8 cellular contexts compared by ENCODE assay signal in the genomic region with DNA sequence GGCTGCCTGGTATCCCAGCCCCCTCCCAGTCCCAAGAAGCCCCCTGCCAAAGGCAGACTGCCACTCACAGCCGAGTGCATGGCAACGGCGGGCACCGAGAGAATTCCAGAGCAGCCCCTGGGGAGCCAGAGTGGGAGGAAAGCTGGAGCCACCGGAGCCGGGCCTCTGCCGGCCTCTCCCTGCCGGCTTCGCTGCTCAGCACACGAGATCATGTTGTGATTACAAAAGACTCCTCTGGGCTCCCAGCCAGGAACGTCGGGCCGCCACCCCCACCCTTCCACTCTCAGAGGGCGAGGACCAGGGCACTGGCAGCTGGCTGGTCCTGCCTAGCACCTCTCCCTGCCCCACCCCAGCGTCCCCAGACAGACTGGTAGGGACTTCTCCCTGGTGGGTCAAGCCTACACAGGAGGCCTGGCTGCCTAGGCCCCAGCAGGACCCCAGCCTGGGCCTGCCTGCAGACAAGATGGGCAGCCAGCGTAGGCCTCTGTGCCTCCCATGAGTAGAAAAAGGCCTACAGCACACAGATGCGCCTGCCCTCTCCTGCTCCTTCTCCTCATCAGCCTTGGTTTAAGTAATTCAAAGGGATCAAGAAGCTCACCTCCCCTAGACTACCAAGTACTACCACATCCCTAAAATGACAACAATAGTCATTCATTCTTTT. TPM values are rescaled to one million over a fixed set of nuclear protein-coding genes. Genes with fewer than 3 reads are reported as not detected.
A peak's percentile ranks its signal among the peaks of the same experiment; 100 is the strongest.
DNase-seq lines count a peak whose midpoint lies in the region; ATAC-seq and TF ChIP-seq lines count a peak whose summit lies in the region.

CCDC9B (minus strand) TSS at position 200 of the 661 bp plus-strand sequence; CDS start at position 80, 120 bp downstream.

- no peaks in the 10 kb centered on the region for H4K20me1 ChIP-seq in HCT116 (ENCODE audit: insufficient read depth)

- no peak for TF ChIP-seq CTCF in HCT116 (IDR thresholded peaks at IDR 0.05 in 2 of 3, conservative IDR thresholded peaks at IDR 0.05 in 1 of 3; ENCODE audit: borderline replicate concordance in 1 of 3, insufficient read depth in 1 of 3, low read depth in 2 of 3, low read length in 2 of 3)
- TF ChIP-seq CTCF in choroid plexus epithelial cell (conservative IDR thresholded peaks at IDR 0.05; ENCODE audit: low read depth, low read length), result no peak

- RAD21 ChIA-PET in HCT116 (lab: Charles Lee; ENCODE audit: low non-redundant PET in 1 of 2, low total read pairs in 2 of 2, uncharacterized antibody in 2 of 2, unreplicated experiment in 2 of 2), result interaction anchor here (1.3 kb wide), 2 partner anchors 81 kb away, joined by 3 to 7 read pairs; no protein-coding TSS in a partner anchor

- ATAC-seq in HCT116 (peak; percentile 41), HG02852 (IDR thresholded peaks at IDR 0.05; ENCODE audit: unreplicated experiment) (no peak), GM21515 (IDR thresholded peaks at IDR 0.05; ENCODE audit: unreplicated experiment) (no peak)

- no peaks in the 10 kb centered on the region for H3K9me3 ChIP-seq in HCT116 (ENCODE audit: control insufficient read depth in 1 of 2, insufficient read depth in 1 of 2, low read depth in 1 of 2, low read length in 2 of 2)

- H3K79me2 ChIP-seq in HCT116 (ENCODE audit: insufficient read depth, low read length), result peaks cover 5% of the 10 kb centered on the region; the same call in 1 of the 2 replicates

- TF ChIP-seq POLR2A in HCT116 (IDR thresholded peaks at IDR 0.05; ENCODE audit: borderline replicate concordance, extremely low read depth, insufficient read depth, insufficient read length), result no peak

- H3K27me3 ChIP-seq in HCT116 (ENCODE audit: insufficient read depth, low read length), result no peaks in the 10 kb centered on the region

- H3K4me3 ChIP-seq in HCT116 (replicated peaks in 1 of 2; ENCODE audit: low read depth in 1 of 2, low read length in 2 of 2) (peak within 1 kb of the TSS; percentile 57 to 60), choroid plexus epithelial cell (ENCODE audit: low read depth, low read length) (peak within 1 kb of the TSS; percentile 54)

- no TSS peak for BruUV-seq in HCT116 (replicated peaks; lab: Mats Ljungman, UMichigan)

- POLR2A ChIA-PET in HCT116 (lab: Charles Lee), result interaction anchor here (1.0 to 3.4 kb wide), 6 partner anchors 15 to 62 kb away, joined by 3 to 11 read pairs (median 3); partner anchors contain the start of genes DISP2 and INAFM2

- peak within 1 kb of the TSS; percentile 76 for H3K9ac ChIP-seq in HCT116 (ENCODE audit: low read length)

- DNase-seq in HCT116 (ENCODE audit: low read depth, low spot score), result peak; percentile 48
- DNase-seq in NCI-H774 (lab: John Stamatoyannopoulos, UW), result peak; percentile 74
- peak; percentile 91 for DNase-seq in choroid plexus epithelial cell (ENCODE audit: low read depth)
- peak; percentile 86 for DNase-seq in left kidney (ENCODE audit: low read depth, low spot score)
- peak; percentile 85 for DNase-seq in superior temporal gyrus (ENCODE audit: extremely low spot score)
- no peak for DNase-seq in activated naive CD4-positive, alpha-beta T cell treated with anti-CD3 and anti-CD28 coated beads, Interleukin-2, amount 50 U/mL, for 16 hours

- no peaks in the 10 kb centered on the region for H3K9me2 ChIP-seq in HCT116 (ENCODE audit: insufficient read depth)

- H3K27ac ChIP-seq in HCT116 (ENCODE audit: low read depth, low read length), result peak within 1 kb of the TSS; percentile 92

- peaks cover 0 to 3% of the 10 kb centered on the region in 2 experiments; a peak in 1 of 4 replicates for H3K36me3 ChIP-seq in HCT116 (ENCODE audit: control insufficient read depth in 1 of 2, insufficient read depth in 2 of 2, low read length in 2 of 2)

- intact Hi-C loops in HCT116 (cut with micrococcal nuclease), result loop anchor here (1.0 to 10.0 kb wide), 2 partner anchors 81 to 164 kb away; no protein-coding TSS in a partner anchor

- H3K4me1 ChIP-seq in HCT116 (ENCODE audit: control insufficient read depth in 1 of 2, insufficient read depth in 2 of 2, low read length in 2 of 2), result peaks cover 41 to 67% of the 10 kb centered on the region in 2 experiments

- no peak for TF ChIP-seq RAD21 in HCT116 (IDR thresholded peaks at IDR 0.05; ENCODE audit: low read depth)

- CTCF ChIA-PET in HCT116 (lab: Charles Lee), result interaction anchor here (0.6 to 5.2 kb wide), 14 partner anchors 8 to 517 kb away, joined by 3 to 55 read pairs (median 4); partner anchors contain the start of genes INAFM2 and IVD

- H3K4me2 ChIP-seq in HCT116 (ENCODE audit: low read length), result peak within 1 kb of the TSS; percentile 87

- H2AFZ ChIP-seq in HCT116 (ENCODE audit: low read depth, low read length, poor library complexity, severe bottlenecking), result no peak within 1 kb of the TSS

TF ChIP-seq in HCT116, 20 proteins besides CTCF, POLR2A, EP300 and RAD21:
- TF ChIP-seq JUND (IDR thresholded peaks at IDR 0.05) (no peak), SP1 (IDR thresholded peaks at IDR 0.05; ENCODE audit: low read depth) (no peak), SIN3A (IDR thresholded peaks at IDR 0.05; ENCODE audit: low read depth) (no peak), YY1 (IDR thresholded peaks at IDR 0.05; ENCODE audit: extremely low read depth, insufficient replicate concordance, low read depth, low read length) (no peak), POLR2AphosphoS5 (IDR thresholded peaks at IDR 0.05; ENCODE audit: low read depth, low read length) (peak; percentile 75), REST (IDR thresholded peaks at IDR 0.05; ENCODE audit: low read depth) (no peak), ZFX (IDR thresholded peaks at IDR 0.05) (peak; percentile 71), TCF7L2 (IDR thresholded peaks at IDR 0.05; ENCODE audit: borderline replicate concordance, extremely low read depth, insufficient read depth, insufficient read length) (peak; percentile 24)

RNA-seq across cellular contexts. Expression of gene CCDC9B, which starts in this region (rescaled TPM):
- total RNA-seq in HCT116 (2021; ENCODE audit: unreplicated experiment), result 15.6 TPM
- 7.5 and 9.6 TPM in 2 replicates for polyA plus RNA-seq in HCT116 (2012)
